ENCODE assay signal across 15 cellular contexts in the genomic region with DNA sequence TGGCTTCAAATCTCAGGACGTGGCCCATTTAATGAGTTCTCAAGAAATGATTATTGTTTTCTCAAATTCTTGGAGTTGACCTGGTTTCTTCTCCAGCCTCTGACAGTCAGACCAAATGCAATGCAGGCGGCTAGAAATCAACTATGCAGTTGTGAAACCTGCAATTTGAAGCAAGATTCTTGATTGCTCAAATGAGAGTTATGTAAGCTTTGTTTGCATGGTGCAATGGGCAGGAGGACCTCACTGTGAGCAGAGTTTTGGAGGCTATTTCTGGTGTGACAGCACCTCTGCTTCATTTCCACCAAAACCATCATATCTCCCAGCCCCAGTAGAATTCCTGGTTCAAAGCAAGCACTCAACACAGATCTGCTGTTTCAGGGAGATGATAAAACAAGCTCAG.
DNase-seq lines count a peak whose midpoint lies in the region; ATAC-seq and TF ChIP-seq lines count a peak whose summit lies in the region.
"Had no signal": no experiment of that assay in that cellular context is flagged by ENCODE, and none has a peak within 500 bp of the region (broad histone marks: within the 10 kb centered on the region; RNA-seq: fewer than 3 reads in every experiment).

No MANE protein-coding gene starts in this region.

- no peak overlapping the region for H3K4me3 ChIP-seq in tibial nerve
- H3K4me3 ChIP-seq: GM23338, pancreas had no signal

- WGBS in tibial nerve, 2 donors, result 55 to 70% methylated on average over 2 of the region's 2 CpGs

- CTCF ChIA-PET in activated CD8-positive, alpha-beta T cell treated with anti-CD3 and anti-CD28 coated beads for 36 hours (lab: Charles Lee), result no interaction called here

- no peak overlapping the region for H3K27ac Mint-ChIP-seq in activated CD8-positive, alpha-beta T cell treated with anti-CD3 and anti-CD28 coated beads for 36 hours
- H3K27ac Mint-ChIP-seq: CD8-positive, alpha-beta memory T cell; GM23338 had no signal

- H3K4me3 Mint-ChIP-seq in activated CD8-positive, alpha-beta T cell treated with anti-CD3 and anti-CD28 coated beads for 36 hours, result no peak overlapping the region
- H3K4me3 Mint-ChIP-seq: CD8-positive, alpha-beta memory T cell; GM23338 had no signal

- H3K36me3 ChIP-seq in tibial nerve, result no peaks in the 10 kb centered on the region
- H3K36me3 ChIP-seq: pancreas had no signal

- no peaks in the 10 kb centered on the region for H3K27me3 Mint-ChIP-seq in activated CD8-positive, alpha-beta T cell treated with anti-CD3 and anti-CD28 coated beads for 36 hours
- H3K27me3 Mint-ChIP-seq: CD8-positive, alpha-beta memory T cell had no signal

- no peaks in the 10 kb centered on the region for H3K9me3 ChIP-seq in tibial nerve
- H3K9me3 ChIP-seq: pancreas, SK-N-SH had no signal

- H3K36me3 Mint-ChIP-seq in activated CD8-positive, alpha-beta T cell treated with anti-CD3 and anti-CD28 coated beads for 36 hours (ENCODE audit: low read depth), result no peaks in the 10 kb centered on the region
- H3K36me3 Mint-ChIP-seq: CD8-positive, alpha-beta memory T cell had no signal

- peak; percentile 42 to 93 for TF ChIP-seq EP300 in tibial nerve (IDR thresholded peaks at IDR 0.05)

- no peaks in the 10 kb centered on the region for H3K4me1 Mint-ChIP-seq in activated CD8-positive, alpha-beta T cell treated with anti-CD3 and anti-CD28 coated beads for 36 hours (ENCODE audit: low read depth)
- H3K4me1 Mint-ChIP-seq: CD8-positive, alpha-beta memory T cell; GM23338 had no signal

- ATAC-seq in left lobe of liver, result peak; percentile 94
- ATAC-seq in HG02885 (IDR thresholded peaks at IDR 0.05; ENCODE audit: poor library complexity, unreplicated experiment), result no peak
- ATAC-seq in GM18511 (IDR thresholded peaks at IDR 0.05; ENCODE audit: unreplicated experiment), result no peak
- no peak for ATAC-seq in activated CD8-positive, alpha-beta T cell treated with anti-CD3 and anti-CD28 coated beads for 36 hours
- ATAC-seq: GM23338 had no signal

- intact Hi-C loops in activated CD8-positive, alpha-beta T cell treated with anti-CD3 and anti-CD28 coated beads for 36 hours (cut with micrococcal nuclease), result no loop called here

- peak overlapping the region in 1 of 4 donors; percentile 43 for H3K27ac ChIP-seq in tibial nerve
- H3K27ac ChIP-seq: pancreas had no signal

- peaks cover 0 to 6% (median 2%) of the 10 kb centered on the region in 4 donors for H3K4me1 ChIP-seq in tibial nerve
- H3K4me1 ChIP-seq: pancreas had no signal

- no peak for TF ChIP-seq POLR2A in tibial nerve (IDR thresholded peaks at IDR 0.05)

- H3K27me3 ChIP-seq in tibial nerve, result no peaks in the 10 kb centered on the region
- H3K27me3 ChIP-seq: pancreas had no signal

- DNase-seq in HCEC 1CT, result peak; percentile 17
- DNase-seq in amniotic epithelial cell (ENCODE audit: low read depth), result peak; percentile 89
- peak; percentile 55 for DNase-seq in left lobe of liver (ENCODE audit: low spot score)
- peak in 1 of 2 donors; percentile 52 for DNase-seq in tibial nerve (ENCODE audit: low spot score in 2 of 2)
- no peak for DNase-seq in activated CD8-positive, alpha-beta T cell treated with anti-CD3 and anti-CD28 coated beads for 36 hours
- DNase-seq: activated CD8-positive, alpha-beta memory T cell treated with anti-CD3 and anti-CD28 coated beads for 24 hours; activated effector memory CD4-positive, alpha-beta T cell treated with Interleukin-2 at 50 U/mL for 16 hours; CD8-positive, alpha-beta memory T cell; NCI-H1436; pancreas; SK-N-SH; substantia nigra had no signal

- no peaks in the 10 kb centered on the region for H3K9me3 Mint-ChIP-seq in activated CD8-positive, alpha-beta T cell treated with anti-CD3 and anti-CD28 coated beads for 36 hours
- H3K9me3 Mint-ChIP-seq: GM23338 had no signal

- POLR2A ChIA-PET in activated CD8-positive, alpha-beta T cell treated with anti-CD3 and anti-CD28 coated beads for 36 hours (lab: Charles Lee), result no interaction called here

- no peak for TF ChIP-seq CTCF in tibial nerve (IDR thresholded peaks at IDR 0.05)
- TF ChIP-seq CTCF in activated CD8-positive, alpha-beta T cell treated with anti-CD3 and anti-CD28 coated beads for 36 hours (IDR thresholded peaks at IDR 0.05), result no peak
